ENCODE assay signal across 18 cellular contexts in the genomic region with DNA sequence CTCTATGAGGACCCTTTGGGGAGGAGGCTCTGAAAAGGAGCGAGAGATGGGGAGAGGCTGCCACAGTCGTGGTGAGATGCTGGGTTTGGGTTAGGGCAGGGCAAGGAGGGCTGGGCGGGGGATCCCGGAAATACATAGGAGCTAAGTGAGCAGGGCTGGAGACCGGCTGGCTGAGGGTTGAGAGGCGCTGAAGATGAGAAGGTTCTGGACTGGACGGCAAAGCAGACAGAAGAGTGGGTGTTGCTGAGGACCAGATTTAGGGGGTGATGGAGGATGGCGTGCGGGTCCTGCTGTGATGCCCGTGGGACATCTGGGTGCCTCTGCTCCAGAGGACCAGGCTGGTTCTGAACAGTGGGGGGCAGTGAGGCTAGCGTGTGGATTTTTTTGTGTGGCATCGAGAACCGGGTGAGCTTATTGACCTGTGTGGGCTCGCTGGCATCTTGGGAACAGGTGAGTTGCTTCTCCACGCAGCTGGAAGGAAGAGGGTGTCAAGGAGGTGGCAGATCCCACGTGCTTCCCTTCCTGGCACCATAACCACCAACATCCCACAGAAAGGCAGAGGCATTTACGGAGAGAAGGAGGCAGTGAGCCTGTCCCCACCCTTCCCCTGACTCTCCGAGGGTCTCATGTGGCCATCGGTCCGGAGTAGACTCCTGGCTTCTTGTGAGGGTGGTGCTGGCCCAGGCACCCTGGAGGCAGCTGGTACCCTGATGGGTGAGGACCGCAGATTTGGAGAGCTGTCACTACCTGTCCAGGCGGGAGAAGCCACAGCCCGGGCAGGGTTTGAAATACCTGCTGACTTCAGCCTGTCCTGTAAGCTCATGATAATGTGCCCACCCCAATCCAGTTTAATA.
DNase-seq lines count a peak whose midpoint lies in the region; ATAC-seq and TF ChIP-seq lines count a peak whose summit lies in the region.
"Had no signal": no experiment of that assay in that cellular context is flagged by ENCODE, and none has a peak within 500 bp of the region (broad histone marks: within the 10 kb centered on the region; RNA-seq: fewer than 3 reads in every experiment).

No MANE protein-coding gene starts in this region.

- no peak overlapping the region for H3K4me3 Mint-ChIP-seq in natural killer cell

- peak; percentile 42 for DNase-seq in activated CD8-positive, alpha-beta memory T cell treated with anti-CD3 and anti-CD28 coated beads for 24 hours
- DNase-seq in activated CD8-positive, alpha-beta memory T cell treated with anti-CD3 and anti-CD28 coated beads, Interleukin-2, amount 50 U/mL, for 48 hours, result no peak
- DNase-seq in colonic mucosa, result peak; percentile 14
- peak; percentile 7 for DNase-seq in natural killer cell
- peak; percentile 53 for DNase-seq in upper lobe of right lung
- DNase-seq in iPS-NIHi11 (ENCODE audit: low spot score), result no peak
- DNase-seq in NCI-H774 (lab: John Stamatoyannopoulos, UW), result no peak
- DNase-seq: C1 segment of cervical spinal cord, DMS 273 treated with DMSO at 0.1 percent for 48 hours, GDM1, GOT3, KBM-7, MV-4-11, NCI-H1417, NCI-H187 treated with DMSO at 0.1 percent for 48 hours had no signal

- H3K4me3 ChIP-seq in colonic mucosa (no peak overlapping the region), upper lobe of right lung (no peak overlapping the region)
- H3K4me3 ChIP-seq: GM12878 had no signal

- H3K27me3 Mint-ChIP-seq in natural killer cell (ENCODE audit: low read depth in 2 of 2), result no peaks in the 10 kb centered on the region

- no peak for TF ChIP-seq CTCF in colonic mucosa (IDR thresholded peaks at IDR 0.05)
- TF ChIP-seq CTCF in natural killer cell (IDR thresholded peaks at IDR 0.05), result no peak
- TF ChIP-seq CTCF in upper lobe of right lung (IDR thresholded peaks at IDR 0.05), result no peak

- no peak overlapping the region for H3K27ac Mint-ChIP-seq in natural killer cell

- ATAC-seq in natural killer cell (no peak), upper lobe of right lung (no peak), HG02588 (IDR thresholded peaks at IDR 0.05; ENCODE audit: unreplicated experiment) (no peak)
- ATAC-seq: GM12878 had no signal

- H3K4me1 Mint-ChIP-seq in natural killer cell, result peaks cover 0 to 9% of the 10 kb centered on the region in 2 donors

- H3K9ac ChIP-seq in colonic mucosa (ENCODE audit: low read depth in 2 of 2, low read length in 2 of 2), result no peak overlapping the region

- H3K36me3 Mint-ChIP-seq in natural killer cell, result no peaks in the 10 kb centered on the region

- H3K9me3 ChIP-seq in colonic mucosa (no peaks in the 10 kb centered on the region), upper lobe of right lung (no peaks in the 10 kb centered on the region)

- peaks cover 5% of the 10 kb centered on the region for H3K4me1 ChIP-seq in colonic mucosa
- H3K4me1 ChIP-seq in upper lobe of right lung, result no peaks in the 10 kb centered on the region

- H3K36me3 ChIP-seq in colonic mucosa (no peaks in the 10 kb centered on the region), upper lobe of right lung (no peaks in the 10 kb centered on the region)

- H3K27me3 ChIP-seq in colonic mucosa, result no peaks in the 10 kb centered on the region
- H3K27me3 ChIP-seq in upper lobe of right lung, result no peaks in the 10 kb centered on the region

- no peak overlapping the region for H3K27ac ChIP-seq in colonic mucosa
- no peak overlapping the region for H3K27ac ChIP-seq in upper lobe of right lung
- H3K27ac ChIP-seq: RWPE1 had no signal

- no peaks in the 10 kb centered on the region for H3K9me3 Mint-ChIP-seq in natural killer cell

- intact Hi-C loops in colonic mucosa (cut with DNase I) (no loop called here), natural killer cell (cut with micrococcal nuclease) (no loop called here), upper lobe of right lung (cut with DNase I) (no loop called here)

Comparison
In these comparisons a context has a peak if more than half of its experiments do, and no peak if none do; other contexts are left out.
1. DNase-seq: peak in activated CD8-positive, alpha-beta memory T cell treated with anti-CD3 and anti-CD28 coated beads for 24 hours (single experiment), colonic mucosa (single experiment), natural killer cell (single experiment) and upper lobe of right lung (single experiment); none in activated CD8-positive, alpha-beta memory T cell treated with anti-CD3 and anti-CD28 coated beads, Interleukin-2, amount 50 U/mL, for 48 hours (single experiment), iPS-NIHi11 (single experiment) and NCI-H774 (single experiment).